20 cellular contexts compared by ENCODE assay signal in genomic region chr3:49122886-49123545, GRCh38. TPM values are rescaled to one million over a fixed set of nuclear protein-coding genes. Genes with fewer than 3 reads are reported as not detected.
DNase-seq lines count a peak whose midpoint lies in the region; ATAC-seq and TF ChIP-seq lines count a peak whose summit lies in the region.
"Had no signal": no experiment of that assay in that cellular context is flagged by ENCODE, and none has a peak within 500 bp of the region (broad histone marks: within the 10 kb centered on the region; RNA-seq: fewer than 3 reads in every experiment).

No MANE protein-coding gene starts in this region.

- H3K9ac ChIP-seq in neuronal stem cell (ENCODE audit: low read depth, low read length, poor library complexity) = peak overlapping the region; percentile 15
- H3K9ac ChIP-seq: BLaER1 had no signal

- no peak for TF ChIP-seq CTCF in natural killer cell (IDR thresholded peaks at IDR 0.05)
- TF ChIP-seq CTCF in chondrocyte (IDR thresholded peaks at IDR 0.05) = no peak
- TF ChIP-seq CTCF in spleen (IDR thresholded peaks at IDR 0.05 in 8 of 11, conservative IDR thresholded peaks at IDR 0.05 in 3 of 11) = no peak

- H3K4ac ChIP-seq in neuronal stem cell (ENCODE audit: low read length) = no peak overlapping the region

- H3K27me3 Mint-ChIP-seq in natural killer cell (ENCODE audit: low read depth in 2 of 2) (no peaks in the 10 kb centered on the region), chondrocyte (ENCODE audit: low read depth) (no peaks in the 10 kb centered on the region)
- no peaks in the 10 kb centered on the region for H3K27me3 Mint-ChIP-seq in natural killer cell treated with Interleukin-12 subunit alpha and Interleukin-12 subunit beta and Interleukin-15 and Interleukin-18, amount 100 ng/mL, for 72 hours
- H3K27me3 Mint-ChIP-seq: CD8-positive, alpha-beta memory T cell; IgD-negative memory B cell had no signal

- no peak overlapping the region for H4K8ac ChIP-seq in neuronal stem cell (ENCODE audit: low read depth, low read length)

- peaks cover 0 to 3% of the 10 kb centered on the region in 2 donors for H3K9me3 ChIP-seq in neuronal stem cell (replicated peaks in 1 of 2; ENCODE audit: control insufficient read depth in 2 of 2, insufficient read depth in 1 of 2, low read depth in 1 of 2, low read length in 2 of 2)
- no peaks in the 10 kb centered on the region for H3K9me3 ChIP-seq in spleen
- H3K9me3 ChIP-seq: BLaER1 had no signal

- no peak for ATAC-seq in natural killer cell
- ATAC-seq in natural killer cell treated with Interleukin-12 subunit alpha and Interleukin-12 subunit beta and Interleukin-15 and Interleukin-18, amount 100 ng/mL, for 72 hours = no peak
- ATAC-seq: GM23338 had no signal

- no peak overlapping the region for H4K91ac ChIP-seq in neuronal stem cell (ENCODE audit: low read depth, low read length, poor library complexity)

- no peak overlapping the region for H2AK5ac ChIP-seq in neuronal stem cell (ENCODE audit: low read depth, low read length)

- H3K23ac ChIP-seq in neuronal stem cell (ENCODE audit: low read depth, low read length, poor library complexity) = peak overlapping the region; percentile 44

- no peak overlapping the region for H3K18ac ChIP-seq in neuronal stem cell (ENCODE audit: low read length)

- H3K27me3 ChIP-seq in neuronal stem cell (ENCODE audit: control insufficient read depth in 3 of 3, insufficient read depth in 3 of 3, low read depth in 1 of 3, low read length in 3 of 3) = no peaks in the 10 kb centered on the region
- no peaks in the 10 kb centered on the region for H3K27me3 ChIP-seq in spleen (replicated peaks in 1 of 7)
- H3K27me3 ChIP-seq: BLaER1 had no signal

- no peak overlapping the region for H3K14ac ChIP-seq in neuronal stem cell (ENCODE audit: low read length)

- peaks cover 43 to 50% of the 10 kb centered on the region in 2 donors for H3K36me3 ChIP-seq in neuronal stem cell (replicated peaks in 1 of 2; ENCODE audit: control insufficient read depth in 2 of 2, insufficient read depth in 2 of 2, low read length in 2 of 2)
- peaks cover 0 to 79% (median 47%) of the 10 kb centered on the region in 6 donors for H3K36me3 ChIP-seq in spleen

- peaks cover 8 to 9% of the 10 kb centered on the region in 2 donors for H3K4me1 ChIP-seq in neuronal stem cell (ENCODE audit: control insufficient read depth in 2 of 2, insufficient read depth in 1 of 2, low read depth in 1 of 2, low read length in 2 of 2)
- peaks cover 13 to 32% (median 26%) of the 10 kb centered on the region in 6 donors for H3K4me1 ChIP-seq in spleen

- no CpG with 5 or more reads among the region's 17 CpGs for WGBS in neuronal stem cell (ENCODE audit: extremely low coverage in 2 of 2, insufficient read length in 2 of 2, insufficient replicate concordance in 1 of 2), 2 donors
- WGBS in spleen, 5 donors = 89 to 97% (median 94%) methylated on average over 10 to 17 of the region's 17 CpGs

- no peak overlapping the region for H3K4me2 ChIP-seq in neuronal stem cell (ENCODE audit: insufficient read depth, low read length, poor library complexity, severe bottlenecking)
- H3K4me2 ChIP-seq: BLaER1, GM23338 had no signal

- no peak overlapping the region for H3K27ac ChIP-seq in neuronal stem cell (replicated peaks; ENCODE audit: low read length)
- no peak overlapping the region for H3K27ac ChIP-seq in spleen
- H3K27ac ChIP-seq: BLaER1, HL-60 had no signal

- H3K4me1 Mint-ChIP-seq in natural killer cell (peaks cover 5 to 12% of the 10 kb centered on the region in 2 donors), chondrocyte (ENCODE audit: low read depth) (peaks cover 6% of the 10 kb centered on the region)
- H3K4me1 Mint-ChIP-seq in natural killer cell treated with Interleukin-12 subunit alpha and Interleukin-12 subunit beta and Interleukin-15 and Interleukin-18, amount 100 ng/mL, for 72 hours (ENCODE audit: low read depth in 2 of 2) = peaks cover 9 to 13% of the 10 kb centered on the region in 2 donors

- H3K36me3 Mint-ChIP-seq in natural killer cell (no peaks in the 10 kb centered on the region), chondrocyte (ENCODE audit: low read depth) (peaks cover 24% of the 10 kb centered on the region)
- H3K36me3 Mint-ChIP-seq in natural killer cell treated with Interleukin-12 subunit alpha and Interleukin-12 subunit beta and Interleukin-15 and Interleukin-18, amount 100 ng/mL, for 72 hours = no peaks in the 10 kb centered on the region

- H3K4me3 Mint-ChIP-seq in natural killer cell (no peak overlapping the region), chondrocyte (ENCODE audit: unreplicated experiment) (no peak overlapping the region)
- H3K4me3 Mint-ChIP-seq in natural killer cell treated with Interleukin-12 subunit alpha and Interleukin-12 subunit beta and Interleukin-15 and Interleukin-18, amount 100 ng/mL, for 72 hours = no peak overlapping the region
- H3K4me3 Mint-ChIP-seq: HFFc6 had no signal

- H3K9me3 Mint-ChIP-seq in natural killer cell = no peaks in the 10 kb centered on the region
- no peaks in the 10 kb centered on the region for H3K9me3 Mint-ChIP-seq in natural killer cell treated with Interleukin-12 subunit alpha and Interleukin-12 subunit beta and Interleukin-15 and Interleukin-18, amount 100 ng/mL, for 72 hours
- no peaks in the 10 kb centered on the region for H3K9me3 Mint-ChIP-seq in chondrocyte (ENCODE audit: low read depth)
- H3K9me3 Mint-ChIP-seq: CD8-positive, alpha-beta memory T cell; GM23338; HFFc6; IgD-negative memory B cell had no signal

- TF ChIP-seq POLR2A in spleen (IDR thresholded peaks at IDR 0.05) = no peak

- H3K4me3 ChIP-seq in neuronal stem cell (ENCODE audit: low read length in 2 of 2) = peak overlapping the region in 1 of 2 donors; percentile 11
- no peak overlapping the region for H3K4me3 ChIP-seq in spleen
- H3K4me3 ChIP-seq: BLaER1, GM23338 had no signal

- no peak overlapping the region for H2BK12ac ChIP-seq in neuronal stem cell (ENCODE audit: low read length)

- H3K27ac Mint-ChIP-seq in natural killer cell (peak overlapping the region; percentile 11 to 87), chondrocyte (ENCODE audit: unreplicated experiment) (peak overlapping the region; percentile 27)
- H3K27ac Mint-ChIP-seq in natural killer cell treated with Interleukin-12 subunit alpha and Interleukin-12 subunit beta and Interleukin-15 and Interleukin-18, amount 100 ng/mL, for 72 hours = no peak overlapping the region
- H3K27ac Mint-ChIP-seq: GM23338 had no signal

- H2BK5ac ChIP-seq in neuronal stem cell (ENCODE audit: low read length) = peak overlapping the region; percentile 18

- peaks cover 5% of the 10 kb centered on the region for H3K79me1 ChIP-seq in neuronal stem cell (ENCODE audit: low read depth, low read length)

- no peak overlapping the region for H2BK120ac ChIP-seq in neuronal stem cell (ENCODE audit: low read depth, low read length)

- no peak for DNase-seq in natural killer cell
- DNase-seq in natural killer cell treated with Interleukin-12 subunit alpha and Interleukin-12 subunit beta and Interleukin-15 and Interleukin-18, amount 100 ng/mL, for 72 hours (ENCODE audit: low spot score) = no peak
- DNase-seq in chondrocyte (ENCODE audit: low spot score) = no peak
- no peak for DNase-seq in neuronal stem cell (ENCODE audit: low spot score)
- DNase-seq in HPDE6-E6E7 (ENCODE audit: extremely low spot score) = no peak
- no peak for DNase-seq in spleen
- no peak for DNase-seq in MV-4-11 (lab: John Stamatoyannopoulos, UW)
- DNase-seq: 8988T; CD8-positive, alpha-beta memory T cell; COR-L47; DMS 273 treated with DMSO at 0.1 percent for 48 hours; DMS53; DND-41; EL; HCEC 1CT; HFFc6 had no signal

- intact Hi-C loops in natural killer cell (cut with micrococcal nuclease) = no loop called here
- intact Hi-C loops in spleen (cut with DNase I; ENCODE audit: low total_unique reads) = no loop called here

- H2AFZ ChIP-seq in neuronal stem cell (ENCODE audit: low read length) = no peak overlapping the region
- H2AFZ ChIP-seq: GM23338 had no signal

- H2BK15ac ChIP-seq in neuronal stem cell (ENCODE audit: low read length) = no peak overlapping the region

RNA-seq across cellular contexts. Expression of gene USP19, which starts 2.4 kb away (rescaled TPM):
- total RNA-seq in natural killer cell = 10 to 100 TPM; 68.6 to 71.5 (median 68.6) TPM
- total RNA-seq in natural killer cell treated with Interleukin-12 subunit alpha and Interleukin-12 subunit beta and Interleukin-15 and Interleukin-18, amount 100 ng/mL, for 72 hours = 10 to 100 TPM; 54.4 to 65.0 TPM
- total RNA-seq in chondrocyte = 34.2 to 43.4 TPM (median 35.6 TPM) in 3 replicates
- polyA plus RNA-seq in neuronal stem cell (2013, experiment 1 of 2) = 22.3 TPM
- polyA plus RNA-seq in neuronal stem cell (2013, experiment 2 of 2) = 21.3 TPM
- total RNA-seq in spleen = 100 to 1,000 TPM in 2 of 7 donors, 10 to 100 TPM in 5; 59.5 to 108 (median 64.8) TPM
- polyA plus RNA-seq in spleen = 10 to 100 TPM; 14.1 to 26.7 (median 17.2) TPM

RNA-seq across cellular contexts. Expression of gene LAMB2, which starts 9.8 kb away (rescaled TPM):
- 1 to 10 TPM in 2 of 3 donors, under 1 TPM in 1; 0.75 to 1.7 (median 1.2) TPM for total RNA-seq in natural killer cell
- total RNA-seq in natural killer cell treated with Interleukin-12 subunit alpha and Interleukin-12 subunit beta and Interleukin-15 and Interleukin-18, amount 100 ng/mL, for 72 hours = not detected
- total RNA-seq in chondrocyte = 824 to 1,096 TPM (median 1,075 TPM) in 3 replicates
- 91.9 TPM for polyA plus RNA-seq in neuronal stem cell (2013, experiment 1 of 2)
- 91.3 TPM for polyA plus RNA-seq in neuronal stem cell (2013, experiment 2 of 2)
- 100 to 1,000 TPM; 168 to 331 (median 284) TPM for total RNA-seq in spleen
- 100 to 1,000 TPM in 2 of 3 donors, 10 to 100 TPM in 1; 97.7 to 376 (median 264) TPM for polyA plus RNA-seq in spleen
- polyA plus RNA-seq: CD8-positive, alpha-beta memory T cell; IgD-negative memory B cell had no signal

RNA-seq across cellular contexts. Expression of gene QARS1, which starts 18.5 kb away (rescaled TPM):
- total RNA-seq in natural killer cell = 100 to 1,000 TPM; 250 to 280 (median 258) TPM
- total RNA-seq in natural killer cell treated with Interleukin-12 subunit alpha and Interleukin-12 subunit beta and Interleukin-15 and Interleukin-18, amount 100 ng/mL, for 72 hours = 100 to 1,000 TPM; 207 to 261 TPM
- total RNA-seq in chondrocyte = 144 to 225 TPM (median 177 TPM) in 3 replicates
- polyA plus RNA-seq in neuronal stem cell (2013, experiment 1 of 2) = 407 TPM
- polyA plus RNA-seq in neuronal stem cell (2013, experiment 2 of 2) = 414 TPM
- 100 to 1,000 TPM; 174 to 238 (median 212) TPM for total RNA-seq in spleen
- polyA plus RNA-seq in spleen = 100 to 1,000 TPM; 206 to 329 (median 239) TPM

RNA-seq across cellular contexts. Expression of gene QRICH1, which starts 29.1 kb away (rescaled TPM):
- total RNA-seq in natural killer cell (100 to 1,000 TPM; 220 to 230 (median 227) TPM), chondrocyte (77.5 to 89.5 TPM (median 79.3 TPM) in 3 replicates), spleen (100 to 1,000 TPM in 5 of 7 donors, 10 to 100 TPM in 2; 88.2 to 127 (median 105) TPM)
- total RNA-seq in natural killer cell treated with Interleukin-12 subunit alpha and Interleukin-12 subunit beta and Interleukin-15 and Interleukin-18, amount 100 ng/mL, for 72 hours = 100 to 1,000 TPM; 127 to 145 TPM
- polyA plus RNA-seq in neuronal stem cell (2013, experiment 1 of 2) = 101 TPM
- polyA plus RNA-seq in neuronal stem cell (2013, experiment 2 of 2) = 102 TPM
- 10 to 100 TPM; 35.9 to 48.4 (median 47.6) TPM for polyA plus RNA-seq in spleen

RNA-seq across cellular contexts. Expression of gene CCDC71, which starts 43.1 kb away (rescaled TPM):
- total RNA-seq in natural killer cell (10 to 100 TPM; 13.8 to 20.6 (median 15.6) TPM), chondrocyte (18.1 to 19.4 TPM (median 18.7 TPM) in 3 replicates), spleen (10 to 100 TPM; 20.5 to 45.4 (median 28.8) TPM)
- total RNA-seq in natural killer cell treated with Interleukin-12 subunit alpha and Interleukin-12 subunit beta and Interleukin-15 and Interleukin-18, amount 100 ng/mL, for 72 hours = 10 to 100 TPM; 21.0 to 24.7 TPM
- polyA plus RNA-seq in neuronal stem cell (2013, experiment 1 of 2) = 17.1 TPM
- polyA plus RNA-seq in neuronal stem cell (2013, experiment 2 of 2) = 16.2 TPM
- 10 to 100 TPM in 2 of 3 donors, 1 to 10 TPM in 1; 9.9 to 19.1 (median 16.3) TPM for polyA plus RNA-seq in spleen

Comparison
In these comparisons a context has a peak if more than half of its experiments do, and no peak if none do; other contexts are left out.
1. H3K27ac Mint-ChIP-seq: peak in natural killer cell (2 of 2) and chondrocyte (single experiment); none in natural killer cell treated with Interleukin-12 subunit alpha and Interleukin-12 subunit beta and Interleukin-15 and Interleukin-18, amount 100 ng/mL, for 72 hours (0 of 2).
2. RNA of gene LAMB2, which starts 9.8 kb away (total RNA-seq): 824 to 1,096 TPM in chondrocyte and 168 to 331 TPM in spleen; 0.75 to 1.7 TPM in natural killer cell and not detected in natural killer cell treated with Interleukin-12 subunit alpha and Interleukin-12 subunit beta and Interleukin-15 and Interleukin-18, amount 100 ng/mL, for 72 hours; every median in the first group is over 10 times any median in the second.